Comparison of ENCODE assay signal across 13 cellular contexts in genomic region chr9:30575691-30576090, GRCh38.
"Had no signal": no experiment of that assay in that cellular context is flagged by ENCODE, and none has a peak within 500 bp of the region (broad histone marks: within the 10 kb centered on the region; RNA-seq: fewer than 3 reads in every experiment).

No MANE protein-coding gene starts in this region.

- ATAC-seq: foreskin keratinocyte, left lobe of liver had no signal

- H3K27ac Mint-ChIP-seq: activated naive CD8-positive, alpha-beta T cell treated with anti-CD3 and anti-CD28 coated beads for 36 hours; endodermal cell; progenitor cell of endocrine pancreas; stimulated activated naive CD8-positive, alpha-beta T cell treated with anti-CD3 and anti-CD28 coated beads, Interleukin-15, Interleukin-2, amounts not matched to agents 100 ng/mL and 50 ng/mL, for 24 hours had no signal

- H3K4me1 Mint-ChIP-seq: activated naive CD8-positive, alpha-beta T cell treated with anti-CD3 and anti-CD28 coated beads for 36 hours; endodermal cell had no signal

- DNase-seq: activated CD4-positive, alpha-beta T cell treated with anti-CD3 and anti-CD28 coated beads, Interleukin-2, amount 50 U/mL, for 4 hours; activated gamma-delta T cell treated with Interleukin-2 at 50 U/mL for 16 hours; activated naive CD8-positive, alpha-beta T cell treated with anti-CD3 and anti-CD28 coated beads for 36 hours; amniotic stem cell; endodermal cell; foreskin keratinocyte; hypothalamus; stimulated activated CD4-positive, alpha-beta T cell treated with anti-CD3 and anti-CD28 coated beads, Interleukin-12 subunit alpha, Interleukin-12 subunit beta, amount 100 ng/mL, for 4 hours; stimulated activated CD4-positive, alpha-beta T cell treated with anti-CD3 and anti-CD28 coated beads, Interleukin-1b, Interleukin-23, amount 100 ng/mL, for 48 hours; WERI-Rb-1 had no signal

- H3K36me3 Mint-ChIP-seq: activated naive CD8-positive, alpha-beta T cell treated with anti-CD3 and anti-CD28 coated beads for 36 hours had no signal

- H3K9me3 Mint-ChIP-seq: activated naive CD8-positive, alpha-beta T cell treated with anti-CD3 and anti-CD28 coated beads for 36 hours had no signal

- H3K4me3 Mint-ChIP-seq: activated naive CD8-positive, alpha-beta T cell treated with anti-CD3 and anti-CD28 coated beads for 36 hours; endodermal cell; stimulated activated naive CD8-positive, alpha-beta T cell treated with anti-CD3 and anti-CD28 coated beads, Interleukin-15, Interleukin-2, amounts not matched to agents 100 ng/mL and 50 ng/mL, for 24 hours had no signal

- H3K27me3 Mint-ChIP-seq: activated naive CD8-positive, alpha-beta T cell treated with anti-CD3 and anti-CD28 coated beads for 36 hours; progenitor cell of endocrine pancreas; stimulated activated naive CD8-positive, alpha-beta T cell treated with anti-CD3 and anti-CD28 coated beads, Interleukin-15, Interleukin-2, amounts not matched to agents 100 ng/mL and 50 ng/mL, for 24 hours had no signal
